ENCODE assay signal across 9 cellular contexts in genomic region chr19:19459707-19460251, GRCh38. TPM values are rescaled to one million over a fixed set of nuclear protein-coding genes. Genes with fewer than 3 reads are reported as not detected.
DNase-seq lines count a peak whose midpoint lies in the region; ATAC-seq, FAIRE-seq and TF ChIP-seq lines count a peak whose summit lies in the region.
"Had no signal": no experiment of that assay in that cellular context is flagged by ENCODE, and none has a peak within 500 bp of the region (broad histone marks: within the 10 kb centered on the region; RNA-seq: fewer than 3 reads in every experiment).

No MANE protein-coding gene starts in this region.

- no peak for TF ChIP-seq POLR2A in K562 (conservative IDR thresholded peaks at IDR 0.05)

- intact Hi-C loops in K562 (cut with micrococcal nuclease) (no loop called here), PC-9 (cut with micrococcal nuclease; ENCODE audit: unreplicated experiment) (no loop called here)

- no peak for TF ChIP-seq RAD21 in K562 (CRISPR knock-in tag; conservative IDR thresholded peaks at IDR 0.05 in 1 of 2, IDR thresholded peaks at IDR 0.05 in 1 of 2)

- DNase-seq in T-helper 9 cell, result peak; percentile 56
- DNase-seq in K562 (ENCODE audit: extremely low read depth in 1 of 4, low spot score in 3 of 4), result peak in 1 of 4 experiments; percentile 33
- DNase-seq in memory B cell (ENCODE audit: low spot score in 2 of 2), result peak in 1 of 2 donors; percentile 31
- no peak for DNase-seq in OCI-M1 (lab: John Stamatoyannopoulos, UW)
- DNase-seq in PC-9, result no peak

- peak overlapping the region; percentile 92 to 100 (median 97) for H3K4me2 ChIP-seq in BLaER1 treated with 17β-estradiol and CSF1 and Interleukin-3, amounts not matched to agents 10 nM and 100 nM
- H3K4me2 ChIP-seq in K562 (ENCODE audit: insufficient read depth, low read length), result peak overlapping the region; percentile 38
- no peak overlapping the region for H3K4me2 ChIP-seq in PC-9

- H3K4me3 Mint-ChIP-seq in memory B cell, result peak overlapping the region; percentile 78
- peak overlapping the region; percentile 48 for H3K4me3 Mint-ChIP-seq in stimulated activated memory B cell treated with anti-CD40 and anti-IgM and Interleukin-4, amounts not matched to agents 10 μg/mL and 1 μg/mL and 100 μg/mL, for 72 hours

- H3K36me3 ChIP-seq in BLaER1 treated with 17β-estradiol and CSF1 and Interleukin-3, amounts not matched to agents 10 nM and 100 nM, result peaks cover 19 to 50% (median 28%) of the 10 kb centered on the region in 11 experiments
- H3K36me3 ChIP-seq in K562 (ENCODE audit: control insufficient read depth, insufficient read depth, low read length) (peaks cover 65% of the 10 kb centered on the region), PC-9 (ENCODE audit: low read depth) (0 out of 2 replicates have a peak, but pooled peaks cover 3% of the 10 kb centered on the region)

- no peak overlapping the region for H2AFZ ChIP-seq in K562 (ENCODE audit: low read depth, low read length)
- H2AFZ ChIP-seq in PC-9, result no peak overlapping the region

- H3K9me2 ChIP-seq in PC-9 (ENCODE audit: insufficient read depth), result no peaks in the 10 kb centered on the region

- no peaks in the 10 kb centered on the region for H3K9me3 Mint-ChIP-seq in memory B cell
- no peaks in the 10 kb centered on the region for H3K9me3 Mint-ChIP-seq in stimulated activated memory B cell treated with anti-CD40 and anti-IgM and Interleukin-4, amounts not matched to agents 10 μg/mL and 1 μg/mL and 100 μg/mL, for 72 hours

- BruUV-seq in K562 (replicated peaks; lab: Mats Ljungman, UMichigan) (no TSS peak), PC-9 (replicated peaks; lab: Mats Ljungman, UMichigan) (no TSS peak)

- peak overlapping the region; percentile 65 to 83 (median 76); a peak in 21 of 22 replicates for H3K9ac ChIP-seq in BLaER1 treated with 17β-estradiol and CSF1 and Interleukin-3, amounts not matched to agents 10 nM and 100 nM
- H3K9ac ChIP-seq in K562 (ENCODE audit: insufficient read depth in 1 of 2, low read depth in 2 of 2, low read length in 2 of 2), result peak overlapping the region; percentile 5 to 88; a peak in 3 of 4 replicates

- peak; percentile 80 for FAIRE-seq in K562 (lab: Jason Lieb, UNC)

- peaks cover 79 to 100% (median 87%) of the 10 kb centered on the region in 10 experiments for H3K4me1 ChIP-seq in BLaER1 treated with 17β-estradiol and CSF1 and Interleukin-3, amounts not matched to agents 10 nM and 100 nM
- H3K4me1 ChIP-seq in K562 (replicated peaks in 1 of 2; ENCODE audit: control insufficient read depth in 2 of 2, insufficient read depth in 2 of 2, low read length in 2 of 2) (peaks cover 34 to 57% of the 10 kb centered on the region in 2 experiments), PC-9 (replicated peaks; ENCODE audit: insufficient read depth) (no peaks in the 10 kb centered on the region)

- TF ChIP-seq CTCF in K562 (IDR thresholded peaks at IDR 0.05 in 2 of 3, conservative IDR thresholded peaks at IDR 0.05 in 1 of 3; ENCODE audit: insufficient read depth in 2 of 3, low read depth in 1 of 3, low read length in 3 of 3), result no peak
- TF ChIP-seq CTCF in PC-9 (conservative IDR thresholded peaks at IDR 0.05), result no peak

- ATAC-seq in HG02610 (IDR thresholded peaks at IDR 0.05; ENCODE audit: unreplicated experiment), result peak; percentile 48
- peak; percentile 22; the same call in 2 of the 3 replicates for ATAC-seq in K562
- ATAC-seq in memory B cell (ENCODE audit: low read depth), result peak; percentile 76
- peak; percentile 80 for ATAC-seq in stimulated activated memory B cell treated with anti-CD40 and anti-IgM and Interleukin-4, amounts not matched to agents 10 μg/mL and 1 μg/mL and 100 μg/mL, for 72 hours
- ATAC-seq: left colon had no signal

- CTCF ChIA-PET in K562 (lab: Yijun Ruan, JAX; ENCODE audit: low intra/inter-chr PET ratio), result no interaction called here
- CTCF ChIA-PET in PC-9 (lab: Charles Lee), result no interaction called here

- WGBS in K562 (ENCODE audit: insufficient coverage, low coverage, missing lambda C conversion rate), result 58% methylated on average over 8 of the region's 8 CpGs

- no peak for TF ChIP-seq EP300 in K562 (IDR thresholded peaks at IDR 0.05; ENCODE audit: low read length)

- peaks cover 8% of the 10 kb centered on the region for H3K9me1 ChIP-seq in K562 (ENCODE audit: control insufficient read depth, insufficient read depth, low read length)

- H4K20me1 ChIP-seq in BLaER1 treated with 17β-estradiol and CSF1 and Interleukin-3, amounts not matched to agents 10 nM and 100 nM, result peaks cover 64 to 100% (median 100%) of the 10 kb centered on the region in 11 experiments; a peak in 21 of 22 replicates
- H4K20me1 ChIP-seq in K562 (replicated peaks; ENCODE audit: control insufficient read depth, insufficient read depth, low read length) (peaks cover 45% of the 10 kb centered on the region), PC-9 (ENCODE audit: insufficient read depth) (peaks cover 78% of the 10 kb centered on the region)

- H3K36me3 Mint-ChIP-seq in memory B cell, result peaks cover 4% of the 10 kb centered on the region
- peaks cover 7% of the 10 kb centered on the region for H3K36me3 Mint-ChIP-seq in stimulated activated memory B cell treated with anti-CD40 and anti-IgM and Interleukin-4, amounts not matched to agents 10 μg/mL and 1 μg/mL and 100 μg/mL, for 72 hours

- H3K9me3 ChIP-seq in BLaER1 treated with 17β-estradiol and CSF1 and Interleukin-3, amounts not matched to agents 10 nM and 100 nM (replicated peaks in 1 of 11), result peaks cover 0 to 11% (median 9%) of the 10 kb centered on the region in 11 experiments; a peak in 17 of 22 replicates
- no peaks in the 10 kb centered on the region; the same call in 1 of the 2 replicates for H3K9me3 ChIP-seq in K562 (replicated peaks; ENCODE audit: control insufficient read depth, insufficient read depth, low read depth, low read length)
- no peaks in the 10 kb centered on the region for H3K9me3 ChIP-seq in PC-9 (ENCODE audit: insufficient read depth, low read depth)

- peak overlapping the region; percentile 96 for H3K27ac Mint-ChIP-seq in memory B cell
- H3K27ac Mint-ChIP-seq in stimulated activated memory B cell treated with anti-CD40 and anti-IgM and Interleukin-4, amounts not matched to agents 10 μg/mL and 1 μg/mL and 100 μg/mL, for 72 hours, result peak overlapping the region; percentile 89

- peaks cover 97% of the 10 kb centered on the region for H3K79me2 ChIP-seq in K562 (ENCODE audit: control insufficient read depth, insufficient read depth, low read length)
- peaks cover 81% of the 10 kb centered on the region for H3K79me2 ChIP-seq in PC-9 (ENCODE audit: low read depth)

- in situ Hi-C loops in K562 (cut with MboI), result no loop called here

- H3F3A ChIP-seq in PC-9 (ENCODE audit: insufficient read depth, low read depth), result peaks cover 12% of the 10 kb centered on the region; the same call in 1 of the 2 replicates

- POLR2A ChIA-PET in K562 (lab: Yijun Ruan, JAX) (interaction anchor here (0.6 to 1.3 kb wide), 4 partner anchors 16 to 174 kb away, joined by 3 to 5 read pairs (median 4); partner anchors contain the start of gene GATAD2A), PC-9 (lab: Charles Lee; ENCODE audit: unreplicated experiment) (interaction anchor here (0.6 kb wide), 1 partner anchor 98 kb away, joined by 8 read pairs; no protein-coding TSS in a partner anchor)

- peak overlapping the region; percentile 69 to 91 (median 85) for H3K27ac ChIP-seq in BLaER1 treated with 17β-estradiol and CSF1 and Interleukin-3, amounts not matched to agents 10 nM and 100 nM
- H3K27ac ChIP-seq in K562 (ENCODE audit: extremely low read depth, low read depth, low read length) (peak overlapping the region; percentile 54; the same call in 2 of the 3 replicates), PC-9 (no peak overlapping the region)

- peak overlapping the region; percentile 15 to 63 (median 53); a peak in 19 of 20 replicates for H3K4me3 ChIP-seq in BLaER1 treated with 17β-estradiol and CSF1 and Interleukin-3, amounts not matched to agents 10 nM and 100 nM
- H3K4me3 ChIP-seq in K562, result no peak overlapping the region
- no peak overlapping the region for H3K4me3 ChIP-seq in PC-9

- no peaks in the 10 kb centered on the region for H3K27me3 ChIP-seq in BLaER1 treated with 17β-estradiol and CSF1 and Interleukin-3, amounts not matched to agents 10 nM and 100 nM
- no peaks in the 10 kb centered on the region for H3K27me3 ChIP-seq in K562 (ENCODE audit: control insufficient read depth in 2 of 2, insufficient read depth in 2 of 2, low read length in 2 of 2)
- no peaks in the 10 kb centered on the region for H3K27me3 ChIP-seq in PC-9 (ENCODE audit: insufficient read depth, low read depth)

- peaks cover 52% of the 10 kb centered on the region for H3K4me1 Mint-ChIP-seq in memory B cell
- peaks cover 86% of the 10 kb centered on the region for H3K4me1 Mint-ChIP-seq in stimulated activated memory B cell treated with anti-CD40 and anti-IgM and Interleukin-4, amounts not matched to agents 10 μg/mL and 1 μg/mL and 100 μg/mL, for 72 hours

- no peaks in the 10 kb centered on the region for H3K27me3 Mint-ChIP-seq in memory B cell
- H3K27me3 Mint-ChIP-seq in stimulated activated memory B cell treated with anti-CD40 and anti-IgM and Interleukin-4, amounts not matched to agents 10 μg/mL and 1 μg/mL and 100 μg/mL, for 72 hours, result no peaks in the 10 kb centered on the region

RNA-seq across cellular contexts. Expression of gene GATAD2A, which starts 54.3 kb away (rescaled TPM):
- total RNA-seq in K562 (2011; cell fraction: chromatin; rRNA removed; ENCODE audit: low replicate concordance), result 64.2 and 71.9 TPM in 2 replicates
- total RNA-seq in K562 (2011; cell fraction: nucleolus; rRNA removed), result 40.3 and 42.0 TPM in 2 replicates
- total RNA-seq in K562 (2011; cell fraction: nucleoplasm; rRNA removed), result 44.1 and 58.8 TPM in 2 replicates
- 114 and 141 TPM in 2 replicates for total RNA-seq in K562 (2014; rRNA removed)
- 36.3 and 39.2 TPM in 2 replicates for total RNA-seq in K562 (2014; rRNA removed; fragmentation: Illumina TruSeq; extraction: Trizol)
- 61.2 and 65.5 TPM in 2 replicates for total RNA-seq in K562 (2015; rRNA removed; fragmentation: Illumina TruSeq; extraction: Trizol)
- total RNA-seq in K562 (2021), result 215 and 226 TPM in 2 replicates
- polyA plus RNA-seq in K562 (2011; rRNA removed), result 25.4 and 33.0 TPM in 2 replicates
- 21.1 and 45.0 TPM in 2 replicates for polyA plus RNA-seq in K562 (2011; cell fraction: cytosol; rRNA removed)
- 23.6 and 33.3 TPM in 2 replicates for polyA plus RNA-seq in K562 (2011; cell fraction: nucleus; rRNA removed)
- 44.9 and 60.8 TPM in 2 replicates for polyA plus RNA-seq in K562 (2012)
- 44.2 and 80.9 TPM in 2 replicates for polyA plus RNA-seq in K562 (2014; fragmentation: Illumina TruSeq; extraction: Trizol)
- polyA plus RNA-seq in K562 (2014; fragmentation: Nextera tagmentation; extraction: Ambion mirVana), result 1 to 10 TPM; 2.4 to 5.1 TPM
- polyA plus RNA-seq in K562 (2014; rRNA removed), result 88.4 and 112 TPM in 2 replicates
- polyA minus RNA-seq in K562 (2011; rRNA and poly(A)+ RNA removed), result 33.1 and 40.4 TPM in 2 replicates
- 55.4 and 91.3 TPM in 2 replicates for polyA minus RNA-seq in K562 (2011; cell fraction: cytosol; rRNA and poly(A)+ RNA removed)
- 12.5 and 17.4 TPM in 2 replicates for polyA minus RNA-seq in K562 (2011; cell fraction: nucleus; rRNA and poly(A)+ RNA removed)
- total RNA-seq in PC-9 (2021), result 97.8 and 129 TPM in 2 replicates

RNA-seq across cellular contexts. Expression of gene TSSK6, which starts 55.6 kb away (rescaled TPM):
- total RNA-seq in K562 (2011; cell fraction: chromatin; rRNA removed; ENCODE audit: low replicate concordance), result 1.3 and 7.5 TPM in 2 replicates
- 14.5 and 15.7 TPM in 2 replicates for total RNA-seq in K562 (2011; cell fraction: nucleolus; rRNA removed)
- total RNA-seq in K562 (2011; cell fraction: nucleoplasm; rRNA removed), result 4.5 TPM in 2 replicates
- total RNA-seq in K562 (2014; rRNA removed) (2.0 and 2.1 TPM in 2 replicates), K562 (2014; rRNA removed; fragmentation: Illumina TruSeq; extraction: Trizol) (0.22 TPM in 1 of 2 replicates, not detected in the other), K562 (2015; rRNA removed; fragmentation: Illumina TruSeq; extraction: Trizol) (0.76 and 0.90 TPM in 2 replicates), K562 (2021) (2.4 and 2.6 TPM in 2 replicates), PC-9 (2021) (2.0 and 3.3 TPM in 2 replicates)
- polyA plus RNA-seq in K562 (2011; rRNA removed) (0.93 and 1.8 TPM in 2 replicates), K562 (2014; fragmentation: Illumina TruSeq; extraction: Trizol) (0.21 and 0.39 TPM in 2 replicates), K562 (2014; fragmentation: Nextera tagmentation; extraction: Ambion mirVana) (not detected), K562 (2014; rRNA removed) (2.4 and 3.9 TPM in 2 replicates)
- polyA plus RNA-seq in K562 (2011; cell fraction: cytosol; rRNA removed), result 2.5 and 7.7 TPM in 2 replicates
- polyA plus RNA-seq in K562 (2011; cell fraction: nucleus; rRNA removed), result 3.6 and 7.5 TPM in 2 replicates
- 1.3 and 2.7 TPM in 2 replicates for polyA plus RNA-seq in K562 (2012)
- polyA minus RNA-seq in K562 (2011; rRNA and poly(A)+ RNA removed), result 0.54 and 0.67 TPM in 2 replicates
- 1.4 TPM in 1 of 2 replicates, not detected in the other for polyA minus RNA-seq in K562 (2011; cell fraction: cytosol; rRNA and poly(A)+ RNA removed)
- 7.4 and 9.3 TPM in 2 replicates for polyA minus RNA-seq in K562 (2011; cell fraction: nucleus; rRNA and poly(A)+ RNA removed)

RNA-seq across cellular contexts. Expression of gene NDUFA13, which starts 56.2 kb away (rescaled TPM):
- 115 and 283 TPM in 2 replicates for total RNA-seq in K562 (2011; cell fraction: chromatin; rRNA removed; ENCODE audit: low replicate concordance)
- total RNA-seq in K562 (2011; cell fraction: nucleolus; rRNA removed), result 289 and 359 TPM in 2 replicates
- 176 and 255 TPM in 2 replicates for total RNA-seq in K562 (2011; cell fraction: nucleoplasm; rRNA removed)
- 386 and 429 TPM in 2 replicates for total RNA-seq in K562 (2014; rRNA removed)
- total RNA-seq in K562 (2014; rRNA removed; fragmentation: Illumina TruSeq; extraction: Trizol), result 74.8 and 146 TPM in 2 replicates
- total RNA-seq in K562 (2015; rRNA removed; fragmentation: Illumina TruSeq; extraction: Trizol), result 397 and 447 TPM in 2 replicates
- total RNA-seq in K562 (2021), result 522 and 559 TPM in 2 replicates
- polyA plus RNA-seq in K562 (2011; rRNA removed), result 340 and 343 TPM in 2 replicates
- 881 and 1,009 TPM in 2 replicates for polyA plus RNA-seq in K562 (2011; cell fraction: cytosol; rRNA removed)
- polyA plus RNA-seq in K562 (2011; cell fraction: nucleus; rRNA removed), result 249 and 320 TPM in 2 replicates
- 401 and 675 TPM in 2 replicates for polyA plus RNA-seq in K562 (2012)
- 298 and 395 TPM in 2 replicates for polyA plus RNA-seq in K562 (2014; fragmentation: Illumina TruSeq; extraction: Trizol)
- polyA plus RNA-seq in K562 (2014; fragmentation: Nextera tagmentation; extraction: Ambion mirVana), result 100 to 1,000 TPM; 263 to 440 TPM
- 596 and 801 TPM in 2 replicates for polyA plus RNA-seq in K562 (2014; rRNA removed)
- polyA minus RNA-seq in K562 (2011; rRNA and poly(A)+ RNA removed), result 72.8 and 113 TPM in 2 replicates
- polyA minus RNA-seq in K562 (2011; cell fraction: cytosol; rRNA and poly(A)+ RNA removed), result 98.7 and 142 TPM in 2 replicates
- polyA minus RNA-seq in K562 (2011; cell fraction: nucleus; rRNA and poly(A)+ RNA removed), result 52.4 and 62.5 TPM in 2 replicates
- 203 and 309 TPM in 2 replicates for total RNA-seq in PC-9 (2021)

Comparison
In these comparisons a context has a peak if more than half of its experiments do, and no peak if none do; other contexts are left out.
1. H3K4me3 ChIP-seq: peak in BLaER1 treated with 17β-estradiol and CSF1 and Interleukin-3, amounts not matched to agents 10 nM and 100 nM (10 of 10); none in K562 (single experiment) and PC-9 (single experiment).
2. ATAC-seq: peak in every context shown above with its lines; median percentile 80 in stimulated activated memory B cell treated with anti-CD40 and anti-IgM and Interleukin-4, amounts not matched to agents 10 μg/mL and 1 μg/mL and 100 μg/mL, for 72 hours; 76 in memory B cell; 48 in HG02610; 22 in K562.